In the genomic region with DNA sequence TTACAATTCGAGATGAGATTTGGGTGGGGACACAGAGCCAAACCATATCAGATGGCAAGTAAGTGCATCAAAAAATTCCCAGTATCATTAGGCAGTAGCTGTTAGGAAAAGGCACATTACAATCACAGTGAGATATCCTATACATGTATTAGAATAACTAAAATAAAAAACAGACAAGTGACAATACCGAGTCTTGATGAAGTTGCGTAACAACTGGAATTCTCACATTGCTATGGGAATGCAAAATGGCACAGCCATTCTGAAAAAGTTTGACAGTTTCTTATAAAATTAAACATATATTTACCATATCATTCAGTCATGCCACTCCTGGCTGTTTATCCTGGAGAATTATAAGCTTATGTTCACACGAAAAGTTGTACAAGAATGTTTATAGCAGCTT, we compare ENCODE assay signal across 37 cellular contexts.
"Had no signal": no experiment of that assay in that cellular context is flagged by ENCODE, and none has a peak within 500 bp of the region (broad histone marks: within the 10 kb centered on the region; RNA-seq: fewer than 3 reads in every experiment).

No MANE protein-coding gene starts in this region.

- H3K36me3 ChIP-seq: ascending aorta, cardiac muscle cell, colonic mucosa, WERI-Rb-1 had no signal

- H3K4me3 ChIP-seq: ascending aorta, cardiac muscle cell, colonic mucosa had no signal

- ATAC-seq: activated CD4-positive, alpha-beta T cell treated with anti-CD3 and anti-CD28 coated beads for 36 hours; activated CD4-positive, CD25-positive, alpha-beta regulatory T cell treated with anti-CD3 and anti-CD28 coated beads, Interleukin-2, amount 50 U/mL, for 24 hours; activated CD8-positive, alpha-beta memory T cell treated with anti-CD3 and anti-CD28 coated beads, Interleukin-2, amount 10 ng/mL, durations not matched to agents 7 days and 5 days; activated CD8-positive, alpha-beta T cell treated with anti-CD3 and anti-CD28 coated beads, Interleukin-2, amount 10 ng/mL, durations not matched to agents 7 days and 5 days; activated naive CD8-positive, alpha-beta T cell treated with anti-CD3 and anti-CD28 coated beads, Interleukin-2, amount 50 U/mL, for 24 hours; WTC11 had no signal

- H3K27me3 ChIP-seq: ascending aorta, cardiac muscle cell, colonic mucosa had no signal

- H3K36me3 Mint-ChIP-seq: activated CD8-positive, alpha-beta memory T cell treated with anti-CD3 and anti-CD28 coated beads, Interleukin-2, amount 10 ng/mL, durations not matched to agents 7 days and 5 days; activated naive CD8-positive, alpha-beta T cell; activated naive CD8-positive, alpha-beta T cell treated with anti-CD3 and anti-CD28 coated beads, Interleukin-2, amount 10 ng/mL, durations not matched to agents 7 days and 5 days; brain; WTC11 had no signal

- FAIRE-seq: bronchial epithelial cell had no signal

- H3K9me3 Mint-ChIP-seq: activated CD4-positive, alpha-beta T cell treated with anti-CD3 and anti-CD28 coated beads, Interleukin-2, amount 10 ng/mL, durations not matched to agents 7 days and 5 days; activated naive CD4-positive, alpha-beta T cell treated with anti-CD3 and anti-CD28 coated beads for 36 hours; activated naive CD8-positive, alpha-beta T cell treated with anti-CD3 and anti-CD28 coated beads, Interleukin-2, amount 10 ng/mL, durations not matched to agents 7 days and 5 days; activated naive CD8-positive, alpha-beta T cell treated with anti-CD3 and anti-CD28 coated beads, Interleukin-2, amount 50 U/mL, for 24 hours; activated T-cell treated with anti-CD3 and anti-CD28 coated beads, Interleukin-2, amount 50 U/mL, for 24 hours; activated T-helper 2 cell treated with anti-CD3 and anti-CD28 coated beads, Interferon-gamma antibody, Interleukin-2, Interleukin-4, amounts not matched to agents 10 μg/mL and 5 μg/mL and 100 μg/mL, durations not matched to agents 14 hours and 24 hours and 36 hours; brain had no signal

- H3K27ac Mint-ChIP-seq: activated CD4-positive, alpha-beta memory T cell treated with anti-CD3 and anti-CD28 coated beads, Interleukin-2, amount 10 ng/mL, durations not matched to agents 7 days and 5 days; activated CD4-positive, alpha-beta T cell treated with anti-CD3 and anti-CD28 coated beads for 36 hours; activated CD4-positive, alpha-beta T cell treated with anti-CD3 and anti-CD28 coated beads, Interleukin-2, amount 10 ng/mL, durations not matched to agents 7 days and 5 days; activated CD8-positive, alpha-beta memory T cell treated with anti-CD3 and anti-CD28 coated beads, Interleukin-2, amount 10 ng/mL, durations not matched to agents 7 days and 5 days; activated CD8-positive, alpha-beta T cell treated with anti-CD3 and anti-CD28 coated beads, Interleukin-2, amount 10 ng/mL, durations not matched to agents 7 days and 5 days; activated naive CD4-positive, alpha-beta T cell treated with anti-CD3 and anti-CD28 coated beads for 36 hours; activated naive CD8-positive, alpha-beta T cell; activated naive CD8-positive, alpha-beta T cell treated with anti-CD3 and anti-CD28 coated beads, Interleukin-2, amount 10 ng/mL, durations not matched to agents 7 days and 5 days; activated naive CD8-positive, alpha-beta T cell treated with anti-CD3 and anti-CD28 coated beads, Interleukin-2, amount 50 U/mL, for 24 hours; activated T-cell treated with anti-CD3 and anti-CD28 coated beads, Interleukin-2, amount 50 U/mL, for 24 hours; activated T-helper 2 cell treated with anti-CD3 and anti-CD28 coated beads, Interferon-gamma antibody, Interleukin-2, Interleukin-4, amounts not matched to agents 10 μg/mL and 5 μg/mL and 100 μg/mL, durations not matched to agents 14 hours and 24 hours and 36 hours; brain; T-helper 1 cell treated with Interleukin-12 subunit alpha and Interleukin-12 subunit beta and Interleukin-4 antibody, amounts not matched to agents 30 μg/mL and 1 μg/mL, for 36 hours; T-helper 2 cell treated with Interferon-gamma antibody and Interleukin-4, amounts not matched to agents 5 μg/mL and 100 μg/mL, for 36 hours; WTC11 had no signal

- H3K27ac ChIP-seq: ascending aorta, cardiac muscle cell, colonic mucosa, WERI-Rb-1 had no signal

- H3K9me3 ChIP-seq: ascending aorta, colonic mucosa had no signal

- H3K4me1 ChIP-seq: colonic mucosa had no signal

- DNase-seq: activated CD4-positive, alpha-beta memory T cell treated with anti-CD3 and anti-CD28 coated beads, Interleukin-2, amount 10 ng/mL, durations not matched to agents 7 days and 5 days; activated CD4-positive, alpha-beta T cell treated with anti-CD3 and anti-CD28 coated beads for 1 hour; activated CD4-positive, alpha-beta T cell treated with anti-CD3 and anti-CD28 coated beads for 36 hours; activated CD4-positive, alpha-beta T cell treated with anti-CD3 and anti-CD28 coated beads for 48 hours; activated CD4-positive, alpha-beta T cell treated with anti-CD3 and anti-CD28 coated beads, Interleukin-2, amount 10 ng/mL, durations not matched to agents 7 days and 5 days; activated CD4-positive, alpha-beta T cell treated with anti-CD3 and anti-CD28 coated beads, Interleukin-2, amount 50 U/mL, for 48 hours; activated CD4-positive, CD25-positive, alpha-beta regulatory T cell; activated CD8-positive, alpha-beta memory T cell treated with anti-CD3 and anti-CD28 coated beads for 24 hours; activated CD8-positive, alpha-beta memory T cell treated with anti-CD3 and anti-CD28 coated beads, Interleukin-2, amount 10 ng/mL, durations not matched to agents 7 days and 5 days; activated CD8-positive, alpha-beta memory T cell treated with anti-CD3 and anti-CD28 coated beads, Interleukin-2, amount 50 U/mL, for 48 hours; activated CD8-positive, alpha-beta T cell treated with anti-CD3 and anti-CD28 coated beads, Interleukin-2, amount 10 ng/mL, durations not matched to agents 7 days and 5 days; activated effector memory CD4-positive, alpha-beta T cell treated with Interleukin-2 at 50 U/mL for 16 hours; activated gamma-delta T cell; activated naive CD4-positive, alpha-beta T cell treated with anti-CD3 and anti-CD28 coated beads for 36 hours; activated naive CD4-positive, alpha-beta T cell treated with anti-CD3 and anti-CD28 coated beads, Interleukin-2, amount 50 U/mL, for 16 hours; activated naive CD8-positive, alpha-beta T cell treated with anti-CD3 and anti-CD28 coated beads, Interleukin-2, amount 10 ng/mL, durations not matched to agents 7 days and 5 days; activated naive CD8-positive, alpha-beta T cell treated with anti-CD3 and anti-CD28 coated beads, Interleukin-2, amount 50 U/mL, for 24 hours; activated T-cell treated with anti-CD3 and anti-CD28 coated beads, Interleukin-2, amount 50 U/mL, for 24 hours; activated T-cell treated with anti-CD3 and anti-CD28 coated beads, Interleukin-2, amount 50 U/mL, for 48 hours; amygdala; anterior cingulate cortex; caudate nucleus; cerebellar nuclear complex; colonic mucosa; T-helper 2 cell; T-helper 9 cell; WERI-Rb-1 had no signal
